In the genomic region with DNA sequence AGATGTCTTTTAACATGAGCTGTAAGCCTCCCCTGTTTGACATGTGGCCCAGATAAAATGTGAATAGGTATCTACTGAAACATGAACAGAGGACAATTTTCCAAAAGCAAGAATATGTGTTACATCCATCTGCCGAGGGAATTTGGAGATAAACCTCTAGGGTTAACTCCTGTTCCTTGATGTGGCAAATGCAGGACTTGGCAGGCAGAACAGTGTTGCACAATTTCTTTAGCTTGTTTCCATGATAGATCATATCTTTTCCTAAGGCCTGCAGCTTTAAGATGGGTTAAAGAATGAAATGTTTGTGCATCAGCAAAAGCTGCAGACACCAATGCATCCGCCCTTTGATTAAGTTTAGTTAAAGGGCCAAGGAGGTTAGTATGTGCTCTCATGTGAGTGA, we compare ENCODE assay signal across 8 cellular contexts. TPM values are rescaled to one million over a fixed set of nuclear protein-coding genes. Genes with fewer than 3 reads are reported as not detected.
DNase-seq lines count a peak whose midpoint lies in the region; TF ChIP-seq lines count a peak whose summit lies in the region.
"Not testable (repeated sequence)": the region's sequence is repeated elsewhere in the genome, so short reads cannot be mapped to it uniquely, and the experiment has no call there.
"Had no signal": no experiment of that assay in that cellular context is flagged by ENCODE, and none has a peak within 500 bp of the region (broad histone marks: within the 10 kb centered on the region; RNA-seq: fewer than 3 reads in every experiment).

No MANE protein-coding gene starts in this region.

- DNase-seq in EH (ENCODE audit: low read depth) (peak; percentile 37), NCI-H82 (lab: John Stamatoyannopoulos, UW) (peak; percentile 28), adipocyte (ENCODE audit: low read depth) (peak; percentile 81), mammary epithelial cell (peak; percentile 21), fibroblast of lung (ENCODE audit: low read depth in 2 of 2) (peak; percentile 55 to 73), iris pigment epithelial cell (ENCODE audit: low read depth) (peak; percentile 77), skeletal muscle cell (ENCODE audit: low read depth) (peak; percentile 46)

- not testable (repeated sequence) for TF ChIP-seq CTCF in mammary epithelial cell (conservative IDR thresholded peaks at IDR 0.05 in 1 of 2, IDR thresholded peaks at IDR 0.05 in 1 of 2; ENCODE audit: extremely low read depth in 1 of 2, insufficient read depth in 1 of 2, low read depth in 1 of 2, low read length in 2 of 2); fibroblast of lung (conservative IDR thresholded peaks at IDR 0.05 in 1 of 2, IDR thresholded peaks at IDR 0.05 in 1 of 2; ENCODE audit: low read depth in 1 of 2, low read length in 2 of 2)

- H3K4me2 ChIP-seq in mammary epithelial cell (ENCODE audit: insufficient read depth, low read depth, low read length); fibroblast of lung (ENCODE audit: extremely low read depth, insufficient read depth, low read length): not testable (repeated sequence)

- dilution Hi-C loops in mammary epithelial cell (cut with HindIII; ENCODE audit: low sequenced_read_pairs) = not testable (repeated sequence)

- not testable (repeated sequence) for H3K9ac ChIP-seq in adipocyte (ENCODE audit: low read length); mammary epithelial cell (ENCODE audit: insufficient read depth, low read length); fibroblast of lung (ENCODE audit: insufficient read depth, low read length)

- not testable (repeated sequence) for H3K79me2 ChIP-seq in mammary epithelial cell (ENCODE audit: insufficient read depth, low read length); fibroblast of lung (ENCODE audit: control insufficient read depth, insufficient read depth, low read length)

- H3K9me3 ChIP-seq in adipocyte (ENCODE audit: control insufficient read depth, low read length) = peaks cover 35% of the 10 kb centered on the region
- peaks cover 10% of the 10 kb centered on the region for H3K9me3 ChIP-seq in mammary epithelial cell (replicated peaks; ENCODE audit: insufficient read depth, low read length)
- not testable (repeated sequence) for H3K9me3 ChIP-seq in fibroblast of lung (ENCODE audit: control insufficient read depth, insufficient read depth, low read depth, low read length)

- intact Hi-C loops in mammary epithelial cell (cut with micrococcal nuclease) = not testable (repeated sequence)

- CTCF ChIA-PET in mammary epithelial cell (lab: Charles Lee; ENCODE audit: low non-redundant PET) = not testable (repeated sequence)

- H3K36me3 ChIP-seq in adipocyte (ENCODE audit: control insufficient read depth, insufficient read depth, low read length, severe bottlenecking); mammary epithelial cell (ENCODE audit: insufficient read depth, low read length); fibroblast of lung (ENCODE audit: control insufficient read depth, insufficient read depth, low read length): not testable (repeated sequence)

- H4K20me1 ChIP-seq in mammary epithelial cell (ENCODE audit: insufficient read depth, low read length); fibroblast of lung (ENCODE audit: control insufficient read depth, extremely low read depth, insufficient read depth, low read length): not testable (repeated sequence)

- H2AFZ ChIP-seq in mammary epithelial cell (ENCODE audit: low read depth, low read length); fibroblast of lung (ENCODE audit: low read length): not testable (repeated sequence)

- not testable (repeated sequence) for H3K4me1 ChIP-seq in adipocyte (ENCODE audit: control insufficient read depth, insufficient read depth, low read length); mammary epithelial cell (ENCODE audit: insufficient read depth, low read length); fibroblast of lung (ENCODE audit: control insufficient read depth, extremely low read depth, insufficient read depth, low read length)

- WGBS in mammary epithelial cell (ENCODE audit: low coverage, missing lambda C conversion rate) = 6% methylated on average over 2 of the region's 2 CpGs

- not testable (repeated sequence) for H3K4me3 ChIP-seq in adipocyte (ENCODE audit: low read length); mammary epithelial cell (replicated peaks in 1 of 3; ENCODE audit: insufficient read depth in 1 of 3, low read depth in 2 of 3, low read length in 3 of 3); fibroblast of lung (replicated peaks in 1 of 4; ENCODE audit: control extremely low read depth in 1 of 4, insufficient read depth in 1 of 4, low read depth in 3 of 4, low read length in 4 of 4); skeletal muscle cell (ENCODE audit: low read depth, low read length)

- not testable (repeated sequence) for H3K27ac ChIP-seq in mammary epithelial cell (ENCODE audit: insufficient read depth, low read depth, low read length); fibroblast of lung (ENCODE audit: insufficient read depth, low read length)

- not testable (repeated sequence) for H3K27me3 ChIP-seq in adipocyte (replicated peaks; ENCODE audit: control insufficient read depth, insufficient read depth, low read length); mammary epithelial cell (ENCODE audit: insufficient read depth, low read length); fibroblast of lung (ENCODE audit: control insufficient read depth, insufficient read depth, low read length)

- not testable (repeated sequence) for BruUV-seq in mammary epithelial cell (replicated peaks; lab: Mats Ljungman, UMichigan)

- in situ Hi-C loops in mammary epithelial cell (cut with MboI; ENCODE audit: low sequenced_read_pairs in 2 of 2) = not testable (repeated sequence)

RNA-seq across cellular contexts. Expression of a gene that starts 13.3 kb away (rescaled TPM):
- 10 to 100 TPM; 49.0 to 63.4 TPM for total RNA-seq in mammary epithelial cell
- 37.3 TPM for polyA plus RNA-seq in mammary epithelial cell
- 21.7 TPM for polyA minus RNA-seq in mammary epithelial cell
- total RNA-seq in fibroblast of lung = 63.1 and 71.1 TPM in 2 replicates
- polyA plus RNA-seq in fibroblast of lung = 50.0 and 53.0 TPM in 2 replicates
- 66.2 and 74.9 TPM in 2 replicates for polyA plus RNA-seq in fibroblast of lung (2012)
- 11.1 and 20.0 TPM in 2 replicates for polyA minus RNA-seq in fibroblast of lung (ENCODE audit: low replicate concordance)

RNA-seq across cellular contexts. Expression of a gene that starts 43.9 kb away (rescaled TPM):
- under 1 TPM; 0.45 to 0.50 TPM for total RNA-seq in mammary epithelial cell
- polyA plus RNA-seq in mammary epithelial cell = 0.03 TPM
- polyA minus RNA-seq in mammary epithelial cell = not detected
- total RNA-seq in fibroblast of lung = under 0.01 TPM in 2 replicates
- polyA plus RNA-seq in fibroblast of lung = 0.01 TPM in 1 of 2 replicates, not detected in the other
- polyA plus RNA-seq in fibroblast of lung (2012) = not detected in 2 replicates
- not detected in 2 replicates for polyA minus RNA-seq in fibroblast of lung (ENCODE audit: low replicate concordance)
- total RNA-seq: LHCN-M2 had no signal

Comparison
In these comparisons a context has a peak if more than half of its experiments do, and no peak if none do; other contexts are left out.
1. DNase-seq: peak in every context shown above with its lines; median percentile 81 in adipocyte; 77 in iris pigment epithelial cell; 64 in fibroblast of lung; 46 in skeletal muscle cell; 37 in EH; 28 in NCI-H82; 21 in mammary epithelial cell.